ENCODE assay signal across 1 cellular context in the genomic region with DNA sequence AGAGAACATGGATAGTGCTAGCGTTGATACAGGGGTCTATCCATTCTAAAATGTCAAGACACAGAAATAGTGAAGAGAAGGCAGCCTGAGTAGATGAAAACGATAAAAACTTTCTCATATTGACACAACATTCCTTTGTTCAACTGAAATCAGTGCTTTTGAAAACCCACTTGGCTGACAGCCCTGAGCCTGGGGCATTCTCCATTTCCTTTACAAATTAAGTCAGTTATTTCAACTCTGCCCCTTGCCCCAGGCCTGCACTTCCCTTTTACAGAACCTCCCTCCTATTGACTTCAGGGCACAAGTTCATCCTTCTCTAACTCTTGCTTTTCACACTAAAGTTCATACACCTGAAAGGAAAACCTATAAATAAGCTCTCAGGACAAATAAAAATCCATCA.
TF ChIP-seq lines count a peak whose summit lies in the region.

No MANE protein-coding gene starts in this region.

TF ChIP-seq in GM12878, 131 proteins besides CTCF, POLR2A, EP300 and RAD21 (continued from another document):
- TF ChIP-seq, protein P1, sequence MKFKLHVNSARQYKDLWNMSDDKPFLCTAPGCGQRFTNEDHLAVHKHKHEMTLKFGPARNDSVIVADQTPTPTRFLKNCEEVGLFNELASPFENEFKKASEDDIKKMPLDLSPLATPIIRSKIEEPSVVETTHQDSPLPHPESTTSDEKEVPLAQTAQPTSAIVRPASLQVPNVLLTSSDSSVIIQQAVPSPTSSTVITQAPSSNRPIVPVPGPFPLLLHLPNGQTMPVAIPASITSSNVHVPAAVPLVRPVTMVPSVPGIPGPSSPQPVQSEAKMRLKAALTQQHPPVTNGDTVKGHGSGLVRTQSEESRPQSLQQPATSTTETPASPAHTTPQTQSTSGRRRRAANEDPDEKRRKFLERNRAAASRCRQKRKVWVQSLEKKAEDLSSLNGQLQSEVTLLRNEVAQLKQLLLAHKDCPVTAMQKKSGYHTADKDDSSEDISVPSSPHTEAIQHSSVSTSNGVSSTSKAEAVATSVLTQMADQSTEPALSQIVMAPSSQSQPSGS (IDR thresholded peaks at IDR 0.05; ENCODE audit: low read length), result no peak
